8 cellular contexts compared by ENCODE assay signal in the genomic region with DNA sequence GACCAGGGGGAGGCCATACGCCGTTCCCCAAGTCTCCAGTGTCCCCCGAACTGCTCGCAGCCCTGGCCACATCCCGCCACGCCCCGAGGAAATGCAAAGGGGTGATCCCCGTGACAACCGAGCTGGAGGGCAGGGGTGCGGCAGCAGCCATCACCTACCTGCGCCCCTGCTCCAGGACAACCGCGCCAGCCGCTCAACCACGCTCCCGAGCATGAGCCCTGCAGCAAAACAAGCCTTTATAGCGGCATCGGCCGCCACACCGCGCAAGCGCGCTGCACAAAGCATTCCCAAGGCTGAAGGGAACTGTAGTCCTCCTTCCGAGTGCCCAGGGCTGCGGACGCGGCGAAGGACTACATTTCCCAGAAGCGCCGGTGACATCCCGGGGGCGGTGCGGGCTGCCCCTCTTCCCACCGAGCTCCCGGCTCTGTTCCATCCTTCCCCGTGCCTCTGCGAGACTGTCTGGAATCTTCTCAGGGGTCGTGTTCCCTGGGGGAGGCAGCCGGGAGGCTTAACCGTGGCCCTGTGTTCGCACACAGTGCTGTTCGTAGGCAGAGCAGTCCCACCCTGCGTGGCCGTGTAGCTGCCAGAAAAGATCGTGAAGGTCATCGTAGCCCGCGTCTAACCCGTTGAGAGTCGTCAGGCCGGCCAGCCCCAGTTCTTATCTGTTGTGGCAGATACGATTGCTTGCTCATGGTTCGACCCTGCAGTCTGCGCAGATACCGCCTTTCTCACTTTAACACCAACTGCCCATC. TPM values are rescaled to one million over a fixed set of nuclear protein-coding genes. Genes with fewer than 3 reads are reported as not detected.
DNase-seq lines count a peak whose midpoint lies in the region; ATAC-seq and TF ChIP-seq lines count a peak whose summit lies in the region.

A gene (minus strand): TSS at position 213 of the 752 bp plus-strand sequence. CDS start 3,492 bp downstream, outside the sequence.

- no peaks in the 10 kb centered on the region for H3K9me3 Mint-ChIP-seq in T-helper 1 cell treated with Interleukin-12 subunit alpha and Interleukin-12 subunit beta and Interleukin-4 antibody, amounts not matched to agents 30 μg/mL and 1 μg/mL, for 36 hours

- H3K4me3 Mint-ChIP-seq in T-helper 1 cell treated with Interleukin-12 subunit alpha and Interleukin-12 subunit beta and Interleukin-4 antibody, amounts not matched to agents 30 μg/mL and 1 μg/mL, for 36 hours: peak within 1 kb of the TSS; percentile 99

- peak within 1 kb of the TSS; percentile 86 for H3K27ac Mint-ChIP-seq in T-helper 1 cell treated with Interleukin-12 subunit alpha and Interleukin-12 subunit beta and Interleukin-4 antibody, amounts not matched to agents 30 μg/mL and 1 μg/mL, for 36 hours

- intact Hi-C loops in uterus (cut with DNase I; ENCODE audit: low total_unique reads): no loop called here

- peak; percentile 96 for ATAC-seq in HG02870 (IDR thresholded peaks at IDR 0.05; ENCODE audit: unreplicated experiment)

- TF ChIP-seq POLR2A in uterus (IDR thresholded peaks at IDR 0.05): peak; percentile 7 to 30

- no peaks in the 10 kb centered on the region for H3K9me3 ChIP-seq in right atrium auricular region
- H3K9me3 ChIP-seq in uterus: no peaks in the 10 kb centered on the region

- peaks cover 0 to 17% of the 10 kb centered on the region in 2 donors for H3K4me1 ChIP-seq in right atrium auricular region
- peaks cover 0 to 9% of the 10 kb centered on the region in 2 donors for H3K4me1 ChIP-seq in uterus

- peak within 1 kb of the TSS; percentile 94 for H3K27ac ChIP-seq in right atrium auricular region
- peak within 1 kb of the TSS; percentile 76 to 81 for H3K27ac ChIP-seq in uterus

- peaks cover 4% of the 10 kb centered on the region for H3K27me3 Mint-ChIP-seq in T-helper 1 cell treated with Interleukin-12 subunit alpha and Interleukin-12 subunit beta and Interleukin-4 antibody, amounts not matched to agents 30 μg/mL and 1 μg/mL, for 36 hours (ENCODE audit: low read depth)

- peak; percentile 95 for DNase-seq in GM13977 (ENCODE audit: low spot score)
- DNase-seq in NCI-H146 (lab: John Stamatoyannopoulos, UW): peak; percentile 99
- peak; percentile 42 to 97 (median 91) for DNase-seq in amygdala (lab: John Stamatoyannopoulos, UW)
- peak; percentile 92 for DNase-seq in right atrium auricular region (ENCODE audit: low spot score)
- DNase-seq in pulmonary artery endothelial cell (ENCODE audit: low read depth, low spot score): peak; percentile 81
- DNase-seq in uterus: peak; percentile 91 to 92

- H3K4me1 Mint-ChIP-seq in T-helper 1 cell treated with Interleukin-12 subunit alpha and Interleukin-12 subunit beta and Interleukin-4 antibody, amounts not matched to agents 30 μg/mL and 1 μg/mL, for 36 hours (ENCODE audit: low read depth): peaks cover 20% of the 10 kb centered on the region

- peaks cover 10% of the 10 kb centered on the region for H3K36me3 ChIP-seq in right atrium auricular region
- no peaks in the 10 kb centered on the region for H3K36me3 ChIP-seq in uterus

- H3K4me3 ChIP-seq in right atrium auricular region (peak within 1 kb of the TSS; percentile 94 to 100), uterus (peak within 1 kb of the TSS; percentile 84 to 92)

- TF ChIP-seq CTCF in GM13977 (IDR thresholded peaks at IDR 0.05; ENCODE audit: extremely low read depth, insufficient read depth, missing control alignments) (peak; percentile 11), right atrium auricular region (IDR thresholded peaks at IDR 0.05) (peak; percentile 4 to 70), uterus (IDR thresholded peaks at IDR 0.05) (peak in 2 of 4 experiments; percentile 20 to 35)

- H3K36me3 Mint-ChIP-seq in T-helper 1 cell treated with Interleukin-12 subunit alpha and Interleukin-12 subunit beta and Interleukin-4 antibody, amounts not matched to agents 30 μg/mL and 1 μg/mL, for 36 hours (ENCODE audit: low read depth): peaks cover 8% of the 10 kb centered on the region

- in situ Hi-C loops in GM13977 (cut with MboI; ENCODE audit: low pct_unique_long_range_greater_than_20kb, low sequenced_read_pairs, unreplicated experiment): no loop called here

- no peaks in the 10 kb centered on the region for H3K27me3 ChIP-seq in right atrium auricular region
- no peaks in the 10 kb centered on the region for H3K27me3 ChIP-seq in uterus

RNA-seq across cellular contexts. Expression of the gene that starts here (rescaled TPM):
- total RNA-seq in right atrium auricular region: 10 to 100 TPM; 17.5 to 23.1 TPM
- total RNA-seq in pulmonary artery endothelial cell: 12.0 and 16.7 TPM in 2 replicates
- 10 to 100 TPM; 15.9 to 46.0 (median 23.3) TPM for total RNA-seq in uterus

Comparison
In these comparisons a context has a peak if more than half of its experiments do, and no peak if none do; other contexts are left out.
1. Peak in every context shown above with its lines: DNase-seq, ATAC-seq, H3K4me3 ChIP-seq and H3K27ac ChIP-seq.